17 cellular contexts compared by ENCODE assay signal in genomic region chr1:93152835-93153234, GRCh38. TPM values are rescaled to one million over a fixed set of nuclear protein-coding genes. Genes with fewer than 3 reads are reported as not detected.
DNase-seq lines count a peak whose midpoint lies in the region; ATAC-seq, FAIRE-seq and TF ChIP-seq lines count a peak whose summit lies in the region.
"Had no signal": no experiment of that assay in that cellular context is flagged by ENCODE, and none has a peak within 500 bp of the region (broad histone marks: within the 10 kb centered on the region; RNA-seq: fewer than 3 reads in every experiment).

No MANE protein-coding gene starts in this region.

- in situ Hi-C loops in HepG2 (cut with HindIII; ENCODE audit: extremely low pct_ligation_motif_present, low pct_unique_long_range_greater_than_20kb): no loop called here

- no peak overlapping the region for H3K4me2 ChIP-seq in HepG2 (ENCODE audit: low read depth, low read length)
- H3K4me2 ChIP-seq: BLaER1 treated with 17β-estradiol and CSF1 and Interleukin-3, amounts not matched to agents 10 nM and 100 nM; GM23338 had no signal

- no peak overlapping the region for H3K4me3 Mint-ChIP-seq in activated T-cell treated with anti-CD3 and anti-CD28 coated beads, Interleukin-2, amount 50 U/mL, for 24 hours
- H3K4me3 Mint-ChIP-seq in central memory CD8-positive, alpha-beta T cell: no peak overlapping the region
- H3K4me3 Mint-ChIP-seq: CD4-positive, CD25-positive, alpha-beta regulatory T cell; GM23338; H9 had no signal

- POLR2A ChIA-PET in HepG2 (lab: Yijun Ruan, JAX): no interaction called here

- no TSS peak for BruUV-seq in HepG2 (replicated peaks; lab: Mats Ljungman, UMichigan)

- H3K4me1 Mint-ChIP-seq in activated T-cell treated with anti-CD3 and anti-CD28 coated beads, Interleukin-2, amount 50 U/mL, for 24 hours (ENCODE audit: low read depth): peaks cover 35% of the 10 kb centered on the region
- H3K4me1 Mint-ChIP-seq in central memory CD8-positive, alpha-beta T cell: peaks cover 6% of the 10 kb centered on the region

- ATAC-seq in HepG2 (no peak), right lobe of liver (no peak), left cardiac atrium (no peak)
- no peak for ATAC-seq in central memory CD8-positive, alpha-beta T cell (replicated peaks; ENCODE audit: extremely low read depth, poor library complexity, severe bottlenecking)
- ATAC-seq: GM23338 had no signal

- peaks cover 87% of the 10 kb centered on the region for H3K36me3 Mint-ChIP-seq in activated T-cell treated with anti-CD3 and anti-CD28 coated beads, Interleukin-2, amount 50 U/mL, for 24 hours (ENCODE audit: low read depth)
- H3K36me3 Mint-ChIP-seq in central memory CD8-positive, alpha-beta T cell (ENCODE audit: insufficient read depth): peaks cover 53% of the 10 kb centered on the region

- H3K4me3 ChIP-seq in HepG2 (replicated peaks in 1 of 3; ENCODE audit: insufficient read depth in 1 of 3, low read depth in 2 of 3, low read length in 3 of 3) (no peak overlapping the region), right lobe of liver (no peak overlapping the region)
- H3K4me3 ChIP-seq: BLaER1 treated with 17β-estradiol and CSF1 and Interleukin-3, amounts not matched to agents 10 nM and 100 nM; GM23338 had no signal

- no peaks in the 10 kb centered on the region for H4K20me1 ChIP-seq in HepG2 (ENCODE audit: insufficient read depth, low read length)

- H2AFZ ChIP-seq in HepG2 (ENCODE audit: low read length): no peak overlapping the region
- H2AFZ ChIP-seq: GM23338 had no signal

- no peak for TF ChIP-seq CTCF in HepG2 (CRISPR knock-in tag; IDR thresholded peaks at IDR 0.05)
- TF ChIP-seq CTCF in right lobe of liver (IDR thresholded peaks at IDR 0.05): no peak

- no peak for TF ChIP-seq RAD21 in HepG2 (CRISPR knock-in tag; IDR thresholded peaks at IDR 0.05)

- H3K27me3 Mint-ChIP-seq in activated T-cell treated with anti-CD3 and anti-CD28 coated beads, Interleukin-2, amount 50 U/mL, for 24 hours: no peaks in the 10 kb centered on the region
- no peaks in the 10 kb centered on the region for H3K27me3 Mint-ChIP-seq in central memory CD8-positive, alpha-beta T cell
- H3K27me3 Mint-ChIP-seq: CD4-positive, CD25-positive, alpha-beta regulatory T cell had no signal

- DNase-seq in activated T-cell treated with anti-CD3 and anti-CD28 coated beads, Interleukin-2, amount 50 U/mL, for 24 hours: no peak
- no peak for DNase-seq in activated T-cell treated with anti-CD3 and anti-CD28 coated beads for 4 hours
- DNase-seq in HepG2 (ENCODE audit: low spot score): no peak
- no peak for DNase-seq in right lobe of liver
- no peak for DNase-seq in central memory CD8-positive, alpha-beta T cell (ENCODE audit: low spot score in 2 of 2)
- no peak for DNase-seq in left cardiac atrium
- no peak for DNase-seq in Kasumi-1 (lab: John Stamatoyannopoulos, UW)
- DNase-seq in occipital lobe (lab: John Stamatoyannopoulos, UW): no peak
- DNase-seq: ACHN; CD4-positive, CD25-positive, alpha-beta regulatory T cell; DMS153; DMS79 treated with DMSO at 0.1 percent for 48 hours; EL; H9 had no signal

- FAIRE-seq in HepG2 (lab: Jason Lieb, UNC): no peak
- FAIRE-seq: GM12892 had no signal

- no peaks in the 10 kb centered on the region for H3K9me3 ChIP-seq in HepG2 (ENCODE audit: low read length)
- no peaks in the 10 kb centered on the region for H3K9me3 ChIP-seq in right lobe of liver
- H3K9me3 ChIP-seq: BLaER1 treated with 17β-estradiol and CSF1 and Interleukin-3, amounts not matched to agents 10 nM and 100 nM had no signal

- H3K27ac ChIP-seq in HepG2 (ENCODE audit: extremely low read length, insufficient read depth, low read length): no peak overlapping the region
- no peak overlapping the region for H3K27ac ChIP-seq in right lobe of liver
- H3K27ac ChIP-seq: BLaER1 treated with 17β-estradiol and CSF1 and Interleukin-3, amounts not matched to agents 10 nM and 100 nM had no signal

- no peak overlapping the region for H3K9ac ChIP-seq in HepG2 (ENCODE audit: insufficient read depth, low read depth, low read length)
- H3K9ac ChIP-seq: BLaER1 treated with 17β-estradiol and CSF1 and Interleukin-3, amounts not matched to agents 10 nM and 100 nM had no signal

- CTCF ChIA-PET in HepG2 (lab: Yijun Ruan, JAX; ENCODE audit: low intra/inter-chr PET ratio, low total read pairs): no interaction called here

- WGBS in HepG2 (ENCODE audit: low lambda C conversion rate): 94% methylated on average over 2 of the region's 2 CpGs
- 79% methylated on average over 2 of the region's 2 CpGs for WGBS in right lobe of liver (ENCODE audit: insufficient coverage, low coverage, low lambda C conversion rate, missing lambda C conversion rate)

- H3K27me3 ChIP-seq in HepG2 (ENCODE audit: control insufficient read depth in 1 of 2, insufficient read depth in 2 of 2, low read length in 2 of 2) (no peaks in the 10 kb centered on the region), right lobe of liver (no peaks in the 10 kb centered on the region)
- H3K27me3 ChIP-seq: BLaER1 treated with 17β-estradiol and CSF1 and Interleukin-3, amounts not matched to agents 10 nM and 100 nM had no signal

- H3K4me1 ChIP-seq in HepG2 (ENCODE audit: insufficient read depth, low read length): no peaks in the 10 kb centered on the region
- H3K4me1 ChIP-seq in right lobe of liver: no peaks in the 10 kb centered on the region

- no peaks in the 10 kb centered on the region for H3K79me2 ChIP-seq in HepG2 (ENCODE audit: insufficient read depth, low read length)

- intact Hi-C loops in HepG2 (cut with micrococcal nuclease; ENCODE audit: unreplicated experiment): no loop called here
- intact Hi-C loops in right lobe of liver (cut with DNase I): no loop called here
- intact Hi-C loops in left cardiac atrium (cut with DNase I): no loop called here

- no peak for TF ChIP-seq EP300 in HepG2 (IDR thresholded peaks at IDR 0.05; ENCODE audit: low read depth in 2 of 2, low read length in 2 of 2)
- TF ChIP-seq EP300 in HepG2 (CRISPR knock-in tag; IDR thresholded peaks at IDR 0.05; ENCODE audit: borderline replicate concordance): no peak

- H3K27ac Mint-ChIP-seq in activated T-cell treated with anti-CD3 and anti-CD28 coated beads, Interleukin-2, amount 50 U/mL, for 24 hours: peak overlapping the region; percentile 67
- peak overlapping the region; percentile 2 for H3K27ac Mint-ChIP-seq in central memory CD8-positive, alpha-beta T cell (ENCODE audit: low read depth)
- H3K27ac Mint-ChIP-seq: GM23338, H9 had no signal

- H3K36me3 ChIP-seq in HepG2 (replicated peaks in 1 of 2; ENCODE audit: control insufficient read depth in 1 of 2, insufficient read depth in 2 of 2, low read length in 2 of 2) (peaks cover 11 to 36% of the 10 kb centered on the region in 2 experiments; a peak in 4 of 5 replicates), right lobe of liver (peaks cover 0 to 60% (median 12%) of the 10 kb centered on the region in 4 donors)

- no peaks in the 10 kb centered on the region for H3K9me3 Mint-ChIP-seq in activated T-cell treated with anti-CD3 and anti-CD28 coated beads, Interleukin-2, amount 50 U/mL, for 24 hours
- no peaks in the 10 kb centered on the region for H3K9me3 Mint-ChIP-seq in central memory CD8-positive, alpha-beta T cell
- H3K9me3 Mint-ChIP-seq: GM23338, H9 had no signal

- no peak for TF ChIP-seq POLR2A in HepG2 (IDR thresholded peaks at IDR 0.05; ENCODE audit: insufficient read depth in 1 of 2, low read depth in 2 of 2, low read length in 2 of 2)
- TF ChIP-seq POLR2A in right lobe of liver (IDR thresholded peaks at IDR 0.05): no peak

RNA-seq across cellular contexts. Expression of gene TMED5, which starts 27.4 kb away (rescaled TPM):
- total RNA-seq in HepG2 (2016; rRNA removed; fragmentation: Illumina TruSeq; extraction: Trizol): 69.5 and 99.0 TPM in 2 replicates
- 5.6 and 6.1 TPM in 2 replicates for total RNA-seq in HepG2 (2016; cell fraction: cytosol; rRNA removed; fragmentation: Illumina TruSeq; extraction: Trizol; ENCODE audit: low read depth)
- 72.8 and 96.2 TPM in 2 replicates for total RNA-seq in HepG2 (2016; cell fraction: insoluble cytoplasmic fraction; rRNA removed; fragmentation: Illumina TruSeq; extraction: Trizol)
- total RNA-seq in HepG2 (2016; cell fraction: membrane; rRNA removed; fragmentation: Illumina TruSeq; extraction: Trizol): 22.7 and 24.4 TPM in 2 replicates
- total RNA-seq in HepG2 (2016; cell fraction: nucleus; rRNA removed; fragmentation: Illumina TruSeq; extraction: Trizol): 94.1 and 117 TPM in 2 replicates
- polyA plus RNA-seq in HepG2 (2011; rRNA removed): 53.5 and 58.1 TPM in 2 replicates
- polyA plus RNA-seq in HepG2 (2011; cell fraction: cytosol; rRNA removed): 37.5 and 40.2 TPM in 2 replicates
- 19.9 and 28.3 TPM in 2 replicates for polyA plus RNA-seq in HepG2 (2011; cell fraction: nucleus; rRNA removed)
- 72.6 and 86.3 TPM in 2 replicates for polyA plus RNA-seq in HepG2 (2012)
- 5.7 and 6.0 TPM in 2 replicates for polyA plus RNA-seq in HepG2 (2016; cell fraction: cytosol; fragmentation: Illumina TruSeq; extraction: Trizol; ENCODE audit: low read depth)
- 72.8 and 74.1 TPM in 2 replicates for polyA plus RNA-seq in HepG2 (2016; cell fraction: insoluble cytoplasmic fraction; fragmentation: Illumina TruSeq; extraction: Trizol; ENCODE audit: low read depth)
- polyA plus RNA-seq in HepG2 (2016; cell fraction: membrane; fragmentation: Illumina TruSeq; extraction: Trizol; ENCODE audit: low read depth): 15.5 and 17.7 TPM in 2 replicates
- polyA plus RNA-seq in HepG2 (2016; cell fraction: nucleus; fragmentation: Illumina TruSeq; extraction: Trizol; ENCODE audit: insufficient read depth, low read depth): 124 and 128 TPM in 2 replicates
- polyA minus RNA-seq in HepG2 (2011; rRNA and poly(A)+ RNA removed; ENCODE audit: low replicate concordance): 28.2 and 108 TPM in 2 replicates
- 106 and 113 TPM in 2 replicates for polyA minus RNA-seq in HepG2 (2011; cell fraction: cytosol; rRNA and poly(A)+ RNA removed)
- 54.2 and 66.6 TPM in 2 replicates for polyA minus RNA-seq in HepG2 (2011; cell fraction: nucleus; rRNA and poly(A)+ RNA removed)
- 100 to 1,000 TPM in 2 of 6 experiments, 10 to 100 TPM in 4; 65.3 to 154 (median 88.9) TPM for total RNA-seq in right lobe of liver
- total RNA-seq in left cardiac atrium: 10 to 100 TPM; 54.5 to 81.9 TPM
- total RNA-seq in occipital lobe: 44.0 TPM

RNA-seq across cellular contexts. Expression of gene CCDC18, which starts 27.7 kb away (rescaled TPM):
- total RNA-seq in HepG2 (2016; rRNA removed; fragmentation: Illumina TruSeq; extraction: Trizol) (16.3 and 18.4 TPM in 2 replicates), right lobe of liver (1 to 10 TPM; 2.3 to 6.9 (median 3.5) TPM), left cardiac atrium (1 to 10 TPM; 3.1 to 3.7 TPM), occipital lobe (8.6 TPM)
- 17.3 and 18.2 TPM in 2 replicates for total RNA-seq in HepG2 (2016; cell fraction: cytosol; rRNA removed; fragmentation: Illumina TruSeq; extraction: Trizol; ENCODE audit: low read depth)
- total RNA-seq in HepG2 (2016; cell fraction: insoluble cytoplasmic fraction; rRNA removed; fragmentation: Illumina TruSeq; extraction: Trizol): 17.8 and 21.9 TPM in 2 replicates
- total RNA-seq in HepG2 (2016; cell fraction: membrane; rRNA removed; fragmentation: Illumina TruSeq; extraction: Trizol): 11.6 and 12.8 TPM in 2 replicates
- total RNA-seq in HepG2 (2016; cell fraction: nucleus; rRNA removed; fragmentation: Illumina TruSeq; extraction: Trizol): 29.6 and 32.6 TPM in 2 replicates
- polyA plus RNA-seq in HepG2 (2011; rRNA removed): 1.4 and 1.9 TPM in 2 replicates
- polyA plus RNA-seq in HepG2 (2011; cell fraction: cytosol; rRNA removed): 0.35 and 1.1 TPM in 2 replicates
- 3.0 and 3.7 TPM in 2 replicates for polyA plus RNA-seq in HepG2 (2011; cell fraction: nucleus; rRNA removed)
- polyA plus RNA-seq in HepG2 (2012): 3.6 and 4.3 TPM in 2 replicates
- 0.44 and 1.0 TPM in 2 replicates for polyA plus RNA-seq in HepG2 (2016; cell fraction: cytosol; fragmentation: Illumina TruSeq; extraction: Trizol; ENCODE audit: low read depth)
- polyA plus RNA-seq in HepG2 (2016; cell fraction: insoluble cytoplasmic fraction; fragmentation: Illumina TruSeq; extraction: Trizol; ENCODE audit: low read depth): 13.0 and 14.4 TPM in 2 replicates
- 1.4 and 1.9 TPM in 2 replicates for polyA plus RNA-seq in HepG2 (2016; cell fraction: membrane; fragmentation: Illumina TruSeq; extraction: Trizol; ENCODE audit: low read depth)
- 19.8 and 21.6 TPM in 2 replicates for polyA plus RNA-seq in HepG2 (2016; cell fraction: nucleus; fragmentation: Illumina TruSeq; extraction: Trizol; ENCODE audit: insufficient read depth, low read depth)
- 2.7 and 3.0 TPM in 2 replicates for polyA minus RNA-seq in HepG2 (2011; rRNA and poly(A)+ RNA removed; ENCODE audit: low replicate concordance)
- 1.8 and 2.7 TPM in 2 replicates for polyA minus RNA-seq in HepG2 (2011; cell fraction: cytosol; rRNA and poly(A)+ RNA removed)
- 15.3 and 18.8 TPM in 2 replicates for polyA minus RNA-seq in HepG2 (2011; cell fraction: nucleus; rRNA and poly(A)+ RNA removed)
